8 cellular contexts compared by ENCODE assay signal in genomic region chr7:5047127-5047526, GRCh38. TPM values are rescaled to one million over a fixed set of nuclear protein-coding genes. Genes with fewer than 3 reads are reported as not detected.
A peak's percentile ranks its signal among the peaks of the same experiment; 100 is the strongest.
DNase-seq lines count a peak whose midpoint lies in the region; ATAC-seq, FAIRE-seq and TF ChIP-seq lines count a peak whose summit lies in the region.
"Not testable (repeated sequence)": the region's sequence is repeated elsewhere in the genome, so short reads cannot be mapped to it uniquely, and the experiment has no call there.

No MANE protein-coding gene starts in this region.

- FAIRE-seq in A549 (lab: Jason Lieb, UNC): not testable (repeated sequence)

- H3K27me3 Mint-ChIP-seq in activated CD4-positive, alpha-beta T cell treated with anti-CD3 and anti-CD28 coated beads, Interleukin-2, amount 10 ng/mL, durations not matched to agents 7 days and 5 days; activated naive CD8-positive, alpha-beta T cell; endothelial cell (ENCODE audit: unreplicated experiment); osteocyte (ENCODE audit: unreplicated experiment): not testable (repeated sequence)
- H3K27me3 Mint-ChIP-seq in mesothelial cell of epicardium (ENCODE audit: low read depth): peaks cover 19% of the 10 kb centered on the region

- not testable (repeated sequence) for H3K36me3 ChIP-seq in GM06990 (ENCODE audit: control insufficient read depth, insufficient read depth, low read length)
- peaks cover 37% of the 10 kb centered on the region for H3K36me3 ChIP-seq in OCI-LY1 (ENCODE audit: insufficient read depth, low read length)

- not testable (repeated sequence) for H3F3A ChIP-seq in OCI-LY1 (ENCODE audit: insufficient read depth, low read length)

- WGBS in A549 (ENCODE audit: missing lambda C conversion rate): 91% methylated on average over 2 of the region's 2 CpGs

- not testable (repeated sequence) for H3K79me2 ChIP-seq in OCI-LY1 (ENCODE audit: insufficient read depth, low read length)

- H3K27ac Mint-ChIP-seq in activated CD4-positive, alpha-beta T cell treated with anti-CD3 and anti-CD28 coated beads, Interleukin-2, amount 10 ng/mL, durations not matched to agents 7 days and 5 days; activated naive CD8-positive, alpha-beta T cell; endothelial cell (ENCODE audit: unreplicated experiment); mesothelial cell of epicardium; osteocyte (ENCODE audit: unreplicated experiment): not testable (repeated sequence)

- CTCF ChIA-PET in A549 (lab: Yijun Ruan, JAX): not testable (repeated sequence)
- CTCF ChIA-PET in activated CD4-positive, alpha-beta T cell treated with anti-CD3 and anti-CD28 coated beads, Interleukin-2, amount 10 ng/mL, durations not matched to agents 7 days and 5 days (lab: Charles Lee): interaction anchor here (0.6 kb wide), 2 partner anchors 37 to 150 kb away, joined by 3 read pairs; no protein-coding TSS in a partner anchor

- not testable (repeated sequence) for TF ChIP-seq EP300 in A549 (IDR thresholded peaks at IDR 0.05)

- not testable (repeated sequence) for TF ChIP-seq CTCF in A549 (IDR thresholded peaks at IDR 0.05); GM06990 (IDR thresholded peaks at IDR 0.05; ENCODE audit: insufficient read depth, low read length, poor library complexity, severe bottlenecking); OCI-LY1 (IDR thresholded peaks at IDR 0.05; ENCODE audit: low read length); endothelial cell (IDR thresholded peaks at IDR 0.05; ENCODE audit: unreplicated experiment); mesothelial cell of epicardium (IDR thresholded peaks at IDR 0.05; ENCODE audit: unreplicated experiment); osteocyte (IDR thresholded peaks at IDR 0.05)

- H3K36me3 Mint-ChIP-seq in activated CD4-positive, alpha-beta T cell treated with anti-CD3 and anti-CD28 coated beads, Interleukin-2, amount 10 ng/mL, durations not matched to agents 7 days and 5 days (ENCODE audit: low read depth): peaks cover 56% of the 10 kb centered on the region
- peaks cover 31% of the 10 kb centered on the region for H3K36me3 Mint-ChIP-seq in activated naive CD8-positive, alpha-beta T cell
- peaks cover 38% of the 10 kb centered on the region for H3K36me3 Mint-ChIP-seq in endothelial cell (ENCODE audit: low read depth, unreplicated experiment)
- peaks cover 38% of the 10 kb centered on the region for H3K36me3 Mint-ChIP-seq in mesothelial cell of epicardium
- peaks cover 38% of the 10 kb centered on the region for H3K36me3 Mint-ChIP-seq in osteocyte (ENCODE audit: unreplicated experiment)

- H3K9me2 ChIP-seq in OCI-LY1 (ENCODE audit: low read depth, low read length): not testable (repeated sequence)

- not testable (repeated sequence) for H3K4me1 ChIP-seq in A549; OCI-LY1 (ENCODE audit: insufficient read depth, low read length, severe bottlenecking)

- peaks cover 20% of the 10 kb centered on the region for H3K9me3 Mint-ChIP-seq in activated CD4-positive, alpha-beta T cell treated with anti-CD3 and anti-CD28 coated beads, Interleukin-2, amount 10 ng/mL, durations not matched to agents 7 days and 5 days
- H3K9me3 Mint-ChIP-seq in activated naive CD8-positive, alpha-beta T cell (ENCODE audit: low read depth): peaks cover 15% of the 10 kb centered on the region
- not testable (repeated sequence) for H3K9me3 Mint-ChIP-seq in endothelial cell (ENCODE audit: unreplicated experiment)
- H3K9me3 Mint-ChIP-seq in mesothelial cell of epicardium: peaks cover 28% of the 10 kb centered on the region
- peaks cover 16% of the 10 kb centered on the region for H3K9me3 Mint-ChIP-seq in osteocyte (ENCODE audit: unreplicated experiment)

- peak overlapping the region; percentile 92 for H3K4me3 Mint-ChIP-seq in activated CD4-positive, alpha-beta T cell treated with anti-CD3 and anti-CD28 coated beads, Interleukin-2, amount 10 ng/mL, durations not matched to agents 7 days and 5 days
- H3K4me3 Mint-ChIP-seq in activated naive CD8-positive, alpha-beta T cell: peak overlapping the region; percentile 96
- H3K4me3 Mint-ChIP-seq in endothelial cell (ENCODE audit: unreplicated experiment) (peak overlapping the region; percentile 97), mesothelial cell of epicardium (peak overlapping the region; percentile 89), osteocyte (ENCODE audit: unreplicated experiment) (peak overlapping the region; percentile 93)

- H3K9ac ChIP-seq in OCI-LY1 (ENCODE audit: low read length): not testable (repeated sequence)

- H3K27ac ChIP-seq in A549; OCI-LY1 (ENCODE audit: low read depth, low read length, poor library complexity, severe bottlenecking): not testable (repeated sequence)

- peak overlapping the region; percentile 70 for H3K4me2 ChIP-seq in A549
- H3K4me2 ChIP-seq in OCI-LY1 (ENCODE audit: low read length): not testable (repeated sequence)

- ATAC-seq in A549: not testable (repeated sequence)

- peaks cover 37% of the 10 kb centered on the region for H3K9me3 ChIP-seq in A549
- not testable (repeated sequence) for H3K9me3 ChIP-seq in OCI-LY1 (ENCODE audit: low read length)

- peak overlapping the region; percentile 23; the same call in 1 of the 3 replicates for H3K4me3 ChIP-seq in A549
- H3K4me3 ChIP-seq in GM06990 (replicated peaks; ENCODE audit: low read depth, low read length): peak overlapping the region; percentile 8; the same call in 1 of the 2 replicates
- H3K4me3 ChIP-seq in OCI-LY1 (ENCODE audit: low read depth, low read length, poor library complexity, severe bottlenecking): peak overlapping the region; percentile 87

- H4K20me1 ChIP-seq in OCI-LY1 (ENCODE audit: insufficient read depth, low read length): not testable (repeated sequence)

- not testable (repeated sequence) for DNase-seq in A549 (ENCODE audit: low read depth in 1 of 2, low spot score in 1 of 2); GM06990 (ENCODE audit: extremely low read depth, insufficient read length); activated CD4-positive, alpha-beta T cell treated with anti-CD3 and anti-CD28 coated beads, Interleukin-2, amount 10 ng/mL, durations not matched to agents 7 days and 5 days; endothelial cell (ENCODE audit: low spot score); mesothelial cell of epicardium (ENCODE audit: low spot score in 2 of 2, unreplicated experiment in 2 of 2); osteocyte (ENCODE audit: extremely low spot score, unreplicated experiment)

- POLR2A ChIA-PET in A549 (lab: Yijun Ruan, JAX); activated CD4-positive, alpha-beta T cell treated with anti-CD3 and anti-CD28 coated beads, Interleukin-2, amount 10 ng/mL, durations not matched to agents 7 days and 5 days (lab: Charles Lee): not testable (repeated sequence)

- H2AFZ ChIP-seq in OCI-LY1 (ENCODE audit: low read length): not testable (repeated sequence)

- peaks cover 36% of the 10 kb centered on the region for H3K4me1 Mint-ChIP-seq in activated CD4-positive, alpha-beta T cell treated with anti-CD3 and anti-CD28 coated beads, Interleukin-2, amount 10 ng/mL, durations not matched to agents 7 days and 5 days
- H3K4me1 Mint-ChIP-seq in activated naive CD8-positive, alpha-beta T cell (ENCODE audit: low read depth): peaks cover 38% of the 10 kb centered on the region
- H3K4me1 Mint-ChIP-seq in endothelial cell (ENCODE audit: unreplicated experiment): not testable (repeated sequence)
- H3K4me1 Mint-ChIP-seq in mesothelial cell of epicardium (peaks cover 11% of the 10 kb centered on the region), osteocyte (ENCODE audit: unreplicated experiment) (peaks cover 14% of the 10 kb centered on the region)

- not testable (repeated sequence) for TF ChIP-seq RAD21 in A549 (conservative IDR thresholded peaks at IDR 0.05 in 1 of 2, IDR thresholded peaks at IDR 0.05 in 1 of 2)

- TF ChIP-seq POLR2A in A549 (IDR thresholded peaks at IDR 0.05; ENCODE audit: low read length): not testable (repeated sequence)

- H3K27me3 ChIP-seq in GM06990 (replicated peaks; ENCODE audit: control insufficient read depth, insufficient read depth, low read length); OCI-LY1 (ENCODE audit: insufficient read depth, low read length): not testable (repeated sequence)

RNA-seq across cellular contexts. Expression of gene RBAK, which starts 1.5 kb away (rescaled TPM):
- 9.5 and 11.2 TPM in 2 replicates for polyA plus RNA-seq in A549 (2011; rRNA removed)
- polyA plus RNA-seq in A549 (2012; cell fraction: cytosol; rRNA removed): 1.1 and 1.2 TPM in 2 replicates
- 2.3 and 3.0 TPM in 2 replicates for polyA plus RNA-seq in A549 (2012; cell fraction: nucleus; rRNA removed)
- 6.7 to 7.0 TPM (median 6.8 TPM) in 3 replicates for polyA plus RNA-seq in A549 (2017; fragmentation: RNase III; extraction: RNeasy Plus Mini Kit Qiagen cat#74134 plus additional on column Dnase treatment)
- polyA minus RNA-seq in A549 (2011; rRNA and poly(A)+ RNA removed): 6.0 and 6.8 TPM in 2 replicates
- 10 to 100 TPM; 15.7 to 16.1 TPM for total RNA-seq in activated CD4-positive, alpha-beta T cell treated with anti-CD3 and anti-CD28 coated beads, Interleukin-2, amount 10 ng/mL, durations not matched to agents 7 days and 5 days
- 16.4 TPM for total RNA-seq in endothelial cell (ENCODE audit: unreplicated experiment)
- 18.9 to 19.9 TPM (median 19.0 TPM) in 3 replicates for total RNA-seq in mesothelial cell of epicardium
- 13.0 and 13.6 TPM in 2 replicates for total RNA-seq in osteocyte

Comparison
In these comparisons a context has a peak if more than half of its experiments do, and no peak if none do; other contexts are left out.
1. H3K4me3 ChIP-seq: peak in every context shown above with its lines; median percentile 87 in OCI-LY1; 23 in A549; 8 in GM06990.